ENCODE assay signal across 1 cellular context in the genomic region with DNA sequence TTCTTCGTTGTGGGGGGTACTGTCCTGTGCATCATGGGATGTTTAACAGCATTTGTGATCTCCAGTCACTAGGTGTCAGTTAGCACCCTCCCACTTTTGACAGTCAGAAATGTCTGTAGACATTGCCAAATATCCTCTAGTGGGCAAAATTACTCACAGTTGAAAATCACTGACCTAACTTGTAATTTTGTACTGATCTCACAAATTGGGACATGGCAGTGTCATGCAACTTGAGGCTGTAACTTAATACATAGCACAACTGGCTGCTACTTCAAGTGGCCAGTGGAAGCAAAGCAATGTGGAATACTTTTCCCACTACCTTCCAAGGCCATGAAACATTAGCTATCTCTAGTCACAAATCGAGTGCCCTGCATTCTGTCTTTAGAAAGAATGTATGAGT.
TF ChIP-seq lines count a peak whose summit lies in the region.

No MANE protein-coding gene starts in this region.

TF ChIP-seq in HepG2, 621 proteins besides CTCF, POLR2A, EP300 and RAD21:
- no peak for TF ChIP-seq MTF1 (CRISPR knock-in tag; IDR thresholded peaks at IDR 0.05)
- no peak for TF ChIP-seq ZKSCAN1 (IDR thresholded peaks at IDR 0.05; ENCODE audit: low read length)
- no peak for TF ChIP-seq PLRG1 (conservative IDR thresholded peaks at IDR 0.05)
- TF ChIP-seq ZNF207 (IDR thresholded peaks at IDR 0.05; ENCODE audit: borderline replicate concordance) = no peak
- no peak for TF ChIP-seq NR2F2 (IDR thresholded peaks at IDR 0.05; ENCODE audit: borderline replicate concordance, low read depth)
- TF ChIP-seq, protein P1, sequence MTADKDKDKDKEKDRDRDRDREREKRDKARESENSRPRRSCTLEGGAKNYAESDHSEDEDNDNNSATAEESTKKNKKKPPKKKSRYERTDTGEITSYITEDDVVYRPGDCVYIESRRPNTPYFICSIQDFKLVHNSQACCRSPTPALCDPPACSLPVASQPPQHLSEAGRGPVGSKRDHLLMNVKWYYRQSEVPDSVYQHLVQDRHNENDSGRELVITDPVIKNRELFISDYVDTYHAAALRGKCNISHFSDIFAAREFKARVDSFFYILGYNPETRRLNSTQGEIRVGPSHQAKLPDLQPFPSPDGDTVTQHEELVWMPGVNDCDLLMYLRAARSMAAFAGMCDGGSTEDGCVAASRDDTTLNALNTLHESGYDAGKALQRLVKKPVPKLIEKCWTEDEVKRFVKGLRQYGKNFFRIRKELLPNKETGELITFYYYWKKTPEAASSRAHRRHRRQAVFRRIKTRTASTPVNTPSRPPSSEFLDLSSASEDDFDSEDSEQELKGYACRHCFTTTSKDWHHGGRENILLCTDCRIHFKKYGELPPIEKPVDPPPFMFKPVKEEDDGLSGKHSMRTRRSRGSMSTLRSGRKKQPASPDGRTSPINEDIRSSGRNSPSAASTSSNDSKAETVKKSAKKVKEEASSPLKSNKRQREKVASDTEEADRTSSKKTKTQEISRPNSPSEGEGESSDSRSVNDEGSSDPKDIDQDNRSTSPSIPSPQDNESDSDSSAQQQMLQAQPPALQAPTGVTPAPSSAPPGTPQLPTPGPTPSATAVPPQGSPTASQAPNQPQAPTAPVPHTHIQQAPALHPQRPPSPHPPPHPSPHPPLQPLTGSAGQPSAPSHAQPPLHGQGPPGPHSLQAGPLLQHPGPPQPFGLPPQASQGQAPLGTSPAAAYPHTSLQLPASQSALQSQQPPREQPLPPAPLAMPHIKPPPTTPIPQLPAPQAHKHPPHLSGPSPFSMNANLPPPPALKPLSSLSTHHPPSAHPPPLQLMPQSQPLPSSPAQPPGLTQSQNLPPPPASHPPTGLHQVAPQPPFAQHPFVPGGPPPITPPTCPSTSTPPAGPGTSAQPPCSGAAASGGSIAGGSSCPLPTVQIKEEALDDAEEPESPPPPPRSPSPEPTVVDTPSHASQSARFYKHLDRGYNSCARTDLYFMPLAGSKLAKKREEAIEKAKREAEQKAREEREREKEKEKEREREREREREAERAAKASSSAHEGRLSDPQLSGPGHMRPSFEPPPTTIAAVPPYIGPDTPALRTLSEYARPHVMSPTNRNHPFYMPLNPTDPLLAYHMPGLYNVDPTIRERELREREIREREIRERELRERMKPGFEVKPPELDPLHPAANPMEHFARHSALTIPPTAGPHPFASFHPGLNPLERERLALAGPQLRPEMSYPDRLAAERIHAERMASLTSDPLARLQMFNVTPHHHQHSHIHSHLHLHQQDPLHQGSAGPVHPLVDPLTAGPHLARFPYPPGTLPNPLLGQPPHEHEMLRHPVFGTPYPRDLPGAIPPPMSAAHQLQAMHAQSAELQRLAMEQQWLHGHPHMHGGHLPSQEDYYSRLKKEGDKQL (CRISPR knock-in tag; IDR thresholded peaks at IDR 0.05; ENCODE audit: low read depth) = no peak
